ENCODE assay signal across 2 cellular contexts in the genomic region with DNA sequence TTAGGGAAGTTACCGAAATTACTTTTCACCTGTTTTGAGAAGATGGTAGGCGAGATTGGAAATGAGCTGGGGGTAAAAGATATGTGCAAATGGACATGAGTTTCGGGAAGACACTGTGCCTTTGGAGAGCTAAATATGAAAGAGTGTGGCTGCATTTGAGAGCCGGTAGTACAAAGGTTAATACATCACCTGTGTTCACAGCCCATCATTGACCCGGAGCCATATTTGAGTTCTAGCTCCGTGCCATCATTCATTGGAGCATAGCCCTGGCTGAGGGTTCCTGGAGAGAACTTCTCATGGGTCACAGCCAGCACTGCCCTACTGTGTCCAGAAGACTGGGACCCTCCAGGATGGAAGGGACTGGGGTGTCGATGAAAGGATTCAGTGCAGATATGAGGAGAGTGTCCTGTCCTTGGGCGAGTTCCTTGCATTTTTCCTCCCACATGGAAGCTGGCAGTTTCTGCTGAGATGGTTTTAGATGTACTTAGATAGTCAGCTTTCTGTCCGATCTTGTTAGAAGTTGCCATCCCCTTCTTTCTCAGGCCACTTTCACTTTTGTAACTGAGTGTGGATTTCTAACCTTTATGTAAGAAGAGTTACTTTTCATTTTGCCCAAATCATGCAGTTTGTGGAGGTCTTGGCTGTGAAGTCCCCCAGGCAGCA.
TF ChIP-seq lines count a peak whose summit lies in the region.

No MANE protein-coding gene starts in this region.

TF ChIP-seq in SK-N-SH, 30 proteins besides CTCF, POLR2A, EP300 and RAD21:
- TF ChIP-seq TCF12 (IDR thresholded peaks at IDR 0.05) = no peak
- no peak for TF ChIP-seq RXRA (IDR thresholded peaks at IDR 0.05; ENCODE audit: borderline replicate concordance, low read depth)
- TF ChIP-seq, protein P1, sequence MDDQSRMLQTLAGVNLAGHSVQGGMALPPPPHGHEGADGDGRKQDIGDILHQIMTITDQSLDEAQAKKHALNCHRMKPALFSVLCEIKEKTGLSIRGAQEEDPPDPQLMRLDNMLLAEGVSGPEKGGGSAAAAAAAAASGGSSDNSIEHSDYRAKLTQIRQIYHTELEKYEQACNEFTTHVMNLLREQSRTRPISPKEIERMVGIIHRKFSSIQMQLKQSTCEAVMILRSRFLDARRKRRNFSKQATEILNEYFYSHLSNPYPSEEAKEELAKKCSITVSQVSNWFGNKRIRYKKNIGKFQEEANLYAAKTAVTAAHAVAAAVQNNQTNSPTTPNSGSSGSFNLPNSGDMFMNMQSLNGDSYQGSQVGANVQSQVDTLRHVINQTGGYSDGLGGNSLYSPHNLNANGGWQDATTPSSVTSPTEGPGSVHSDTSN (IDR thresholded peaks at IDR 0.05) = no peak
- TF ChIP-seq MEF2A (IDR thresholded peaks at IDR 0.05; ENCODE audit: borderline replicate concordance, low read depth) = no peak
- no peak for TF ChIP-seq FOXM1 (IDR thresholded peaks at IDR 0.05; ENCODE audit: low read depth)
- TF ChIP-seq TAF1 (IDR thresholded peaks at IDR 0.05; ENCODE audit: borderline replicate concordance, low read depth, low read length) = no peak
- TF ChIP-seq, protein P2, sequence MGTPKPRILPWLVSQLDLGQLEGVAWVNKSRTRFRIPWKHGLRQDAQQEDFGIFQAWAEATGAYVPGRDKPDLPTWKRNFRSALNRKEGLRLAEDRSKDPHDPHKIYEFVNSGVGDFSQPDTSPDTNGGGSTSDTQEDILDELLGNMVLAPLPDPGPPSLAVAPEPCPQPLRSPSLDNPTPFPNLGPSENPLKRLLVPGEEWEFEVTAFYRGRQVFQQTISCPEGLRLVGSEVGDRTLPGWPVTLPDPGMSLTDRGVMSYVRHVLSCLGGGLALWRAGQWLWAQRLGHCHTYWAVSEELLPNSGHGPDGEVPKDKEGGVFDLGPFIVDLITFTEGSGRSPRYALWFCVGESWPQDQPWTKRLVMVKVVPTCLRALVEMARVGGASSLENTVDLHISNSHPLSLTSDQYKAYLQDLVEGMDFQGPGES (IDR thresholded peaks at IDR 0.05; ENCODE audit: low read depth, low read length) = no peak
- TF ChIP-seq RFX5 (IDR thresholded peaks at IDR 0.05; ENCODE audit: low read length) = no peak
- TF ChIP-seq, protein P3, sequence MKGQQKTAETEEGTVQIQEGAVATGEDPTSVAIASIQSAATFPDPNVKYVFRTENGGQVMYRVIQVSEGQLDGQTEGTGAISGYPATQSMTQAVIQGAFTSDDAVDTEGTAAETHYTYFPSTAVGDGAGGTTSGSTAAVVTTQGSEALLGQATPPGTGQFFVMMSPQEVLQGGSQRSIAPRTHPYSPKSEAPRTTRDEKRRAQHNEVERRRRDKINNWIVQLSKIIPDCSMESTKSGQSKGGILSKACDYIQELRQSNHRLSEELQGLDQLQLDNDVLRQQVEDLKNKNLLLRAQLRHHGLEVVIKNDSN (IDR thresholded peaks at IDR 0.05; ENCODE audit: borderline replicate concordance, low read depth) = no peak
- no peak for TF ChIP-seq TEAD4 (IDR thresholded peaks at IDR 0.05; ENCODE audit: borderline replicate concordance, insufficient read depth)
- TF ChIP-seq, protein P4, sequence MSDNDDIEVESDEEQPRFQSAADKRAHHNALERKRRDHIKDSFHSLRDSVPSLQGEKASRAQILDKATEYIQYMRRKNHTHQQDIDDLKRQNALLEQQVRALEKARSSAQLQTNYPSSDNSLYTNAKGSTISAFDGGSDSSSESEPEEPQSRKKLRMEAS (IDR thresholded peaks at IDR 0.05; ENCODE audit: low read depth) = no peak

TF ChIP-seq in SK-N-SH treated with all-trans-retinoic acid at 6 μM for 48 hours, 23 proteins besides CTCF, POLR2A, EP300 and RAD21:
- TF ChIP-seq ARNTL (CRISPR knock-in tag; IDR thresholded peaks at IDR 0.05; ENCODE audit: borderline replicate concordance, low read depth) (no peak), OSR1 (CRISPR knock-in tag; IDR thresholded peaks at IDR 0.05) (no peak), ESRRG (CRISPR knock-in tag; IDR thresholded peaks at IDR 0.05) (no peak), CSDC2 (CRISPR knock-in tag; IDR thresholded peaks at IDR 0.05) (no peak), RARB (CRISPR knock-in tag; IDR thresholded peaks at IDR 0.05) (no peak), SNAI2 (CRISPR knock-in tag; IDR thresholded peaks at IDR 0.05) (no peak), TOX (CRISPR knock-in tag; IDR thresholded peaks at IDR 0.05; ENCODE audit: borderline replicate concordance) (no peak), ZFP30 (CRISPR knock-in tag; IDR thresholded peaks at IDR 0.05) (no peak), ZFP3 (CRISPR knock-in tag; IDR thresholded peaks at IDR 0.05) (no peak), PPARA (CRISPR knock-in tag; IDR thresholded peaks at IDR 0.05; ENCODE audit: borderline replicate concordance) (no peak), BACH2 (CRISPR knock-in tag; IDR thresholded peaks at IDR 0.05; ENCODE audit: borderline replicate concordance) (no peak), ZNF70 (CRISPR knock-in tag; IDR thresholded peaks at IDR 0.05) (no peak), GLIS3 (CRISPR knock-in tag; IDR thresholded peaks at IDR 0.05) (no peak)
- TF ChIP-seq, protein P5, sequence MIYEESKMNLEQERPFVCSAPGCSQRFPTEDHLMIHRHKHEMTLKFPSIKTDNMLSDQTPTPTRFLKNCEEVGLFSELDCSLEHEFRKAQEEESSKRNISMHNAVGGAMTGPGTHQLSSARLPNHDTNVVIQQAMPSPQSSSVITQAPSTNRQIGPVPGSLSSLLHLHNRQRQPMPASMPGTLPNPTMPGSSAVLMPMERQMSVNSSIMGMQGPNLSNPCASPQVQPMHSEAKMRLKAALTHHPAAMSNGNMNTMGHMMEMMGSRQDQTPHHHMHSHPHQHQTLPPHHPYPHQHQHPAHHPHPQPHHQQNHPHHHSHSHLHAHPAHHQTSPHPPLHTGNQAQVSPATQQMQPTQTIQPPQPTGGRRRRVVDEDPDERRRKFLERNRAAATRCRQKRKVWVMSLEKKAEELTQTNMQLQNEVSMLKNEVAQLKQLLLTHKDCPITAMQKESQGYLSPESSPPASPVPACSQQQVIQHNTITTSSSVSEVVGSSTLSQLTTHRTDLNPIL (CRISPR knock-in tag; IDR thresholded peaks at IDR 0.05; ENCODE audit: low read depth) = no peak
- TF ChIP-seq, protein P6, sequence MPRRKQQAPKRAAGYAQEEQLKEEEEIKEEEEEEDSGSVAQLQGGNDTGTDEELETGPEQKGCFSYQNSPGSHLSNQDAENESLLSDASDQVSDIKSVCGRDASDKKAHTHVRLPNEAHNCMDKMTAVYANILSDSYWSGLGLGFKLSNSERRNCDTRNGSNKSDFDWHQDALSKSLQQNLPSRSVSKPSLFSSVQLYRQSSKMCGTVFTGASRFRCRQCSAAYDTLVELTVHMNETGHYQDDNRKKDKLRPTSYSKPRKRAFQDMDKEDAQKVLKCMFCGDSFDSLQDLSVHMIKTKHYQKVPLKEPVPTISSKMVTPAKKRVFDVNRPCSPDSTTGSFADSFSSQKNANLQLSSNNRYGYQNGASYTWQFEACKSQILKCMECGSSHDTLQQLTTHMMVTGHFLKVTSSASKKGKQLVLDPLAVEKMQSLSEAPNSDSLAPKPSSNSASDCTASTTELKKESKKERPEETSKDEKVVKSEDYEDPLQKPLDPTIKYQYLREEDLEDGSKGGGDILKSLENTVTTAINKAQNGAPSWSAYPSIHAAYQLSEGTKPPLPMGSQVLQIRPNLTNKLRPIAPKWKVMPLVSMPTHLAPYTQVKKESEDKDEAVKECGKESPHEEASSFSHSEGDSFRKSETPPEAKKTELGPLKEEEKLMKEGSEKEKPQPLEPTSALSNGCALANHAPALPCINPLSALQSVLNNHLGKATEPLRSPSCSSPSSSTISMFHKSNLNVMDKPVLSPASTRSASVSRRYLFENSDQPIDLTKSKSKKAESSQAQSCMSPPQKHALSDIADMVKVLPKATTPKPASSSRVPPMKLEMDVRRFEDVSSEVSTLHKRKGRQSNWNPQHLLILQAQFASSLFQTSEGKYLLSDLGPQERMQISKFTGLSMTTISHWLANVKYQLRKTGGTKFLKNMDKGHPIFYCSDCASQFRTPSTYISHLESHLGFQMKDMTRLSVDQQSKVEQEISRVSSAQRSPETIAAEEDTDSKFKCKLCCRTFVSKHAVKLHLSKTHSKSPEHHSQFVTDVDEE (CRISPR knock-in tag; IDR thresholded peaks at IDR 0.05) = no peak
- TF ChIP-seq, protein P7, sequence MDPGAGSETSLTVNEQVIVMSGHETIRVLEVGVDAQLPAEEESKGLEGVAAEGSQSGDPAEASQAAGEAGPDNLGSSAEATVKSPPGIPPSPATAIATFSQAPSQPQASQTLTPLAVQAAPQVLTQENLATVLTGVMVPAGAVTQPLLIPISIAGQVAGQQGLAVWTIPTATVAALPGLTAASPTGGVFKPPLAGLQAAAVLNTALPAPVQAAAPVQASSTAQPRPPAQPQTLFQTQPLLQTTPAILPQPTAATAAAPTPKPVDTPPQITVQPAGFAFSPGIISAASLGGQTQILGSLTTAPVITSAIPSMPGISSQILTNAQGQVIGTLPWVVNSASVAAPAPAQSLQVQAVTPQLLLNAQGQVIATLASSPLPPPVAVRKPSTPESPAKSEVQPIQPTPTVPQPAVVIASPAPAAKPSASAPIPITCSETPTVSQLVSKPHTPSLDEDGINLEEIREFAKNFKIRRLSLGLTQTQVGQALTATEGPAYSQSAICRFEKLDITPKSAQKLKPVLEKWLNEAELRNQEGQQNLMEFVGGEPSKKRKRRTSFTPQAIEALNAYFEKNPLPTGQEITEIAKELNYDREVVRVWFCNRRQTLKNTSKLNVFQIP (CRISPR knock-in tag; IDR thresholded peaks at IDR 0.05; ENCODE audit: borderline replicate concordance, low read depth) = no peak
- TF ChIP-seq, protein P8, sequence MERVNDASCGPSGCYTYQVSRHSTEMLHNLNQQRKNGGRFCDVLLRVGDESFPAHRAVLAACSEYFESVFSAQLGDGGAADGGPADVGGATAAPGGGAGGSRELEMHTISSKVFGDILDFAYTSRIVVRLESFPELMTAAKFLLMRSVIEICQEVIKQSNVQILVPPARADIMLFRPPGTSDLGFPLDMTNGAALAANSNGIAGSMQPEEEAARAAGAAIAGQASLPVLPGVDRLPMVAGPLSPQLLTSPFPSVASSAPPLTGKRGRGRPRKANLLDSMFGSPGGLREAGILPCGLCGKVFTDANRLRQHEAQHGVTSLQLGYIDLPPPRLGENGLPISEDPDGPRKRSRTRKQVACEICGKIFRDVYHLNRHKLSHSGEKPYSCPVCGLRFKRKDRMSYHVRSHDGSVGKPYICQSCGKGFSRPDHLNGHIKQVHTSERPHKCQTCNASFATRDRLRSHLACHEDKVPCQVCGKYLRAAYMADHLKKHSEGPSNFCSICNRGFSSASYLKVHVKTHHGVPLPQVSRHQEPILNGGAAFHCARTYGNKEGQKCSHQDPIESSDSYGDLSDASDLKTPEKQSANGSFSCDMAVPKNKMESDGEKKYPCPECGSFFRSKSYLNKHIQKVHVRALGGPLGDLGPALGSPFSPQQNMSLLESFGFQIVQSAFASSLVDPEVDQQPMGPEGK (CRISPR knock-in tag; IDR thresholded peaks at IDR 0.05; ENCODE audit: borderline replicate concordance) = no peak
- TF ChIP-seq, protein P9, sequence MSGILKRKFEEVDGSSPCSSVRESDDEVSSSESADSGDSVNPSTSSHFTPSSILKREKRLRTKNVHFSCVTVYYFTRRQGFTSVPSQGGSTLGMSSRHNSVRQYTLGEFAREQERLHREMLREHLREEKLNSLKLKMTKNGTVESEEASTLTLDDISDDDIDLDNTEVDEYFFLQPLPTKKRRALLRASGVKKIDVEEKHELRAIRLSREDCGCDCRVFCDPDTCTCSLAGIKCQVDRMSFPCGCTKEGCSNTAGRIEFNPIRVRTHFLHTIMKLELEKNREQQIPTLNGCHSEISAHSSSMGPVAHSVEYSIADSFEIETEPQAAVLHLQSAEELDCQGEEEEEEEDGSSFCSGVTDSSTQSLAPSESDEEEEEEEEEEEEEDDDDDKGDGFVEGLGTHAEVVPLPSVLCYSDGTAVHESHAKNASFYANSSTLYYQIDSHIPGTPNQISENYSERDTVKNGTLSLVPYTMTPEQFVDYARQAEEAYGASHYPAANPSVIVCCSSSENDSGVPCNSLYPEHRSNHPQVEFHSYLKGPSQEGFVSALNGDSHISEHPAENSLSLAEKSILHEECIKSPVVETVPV (CRISPR knock-in tag; IDR thresholded peaks at IDR 0.05) = no peak
